In genomic region chr11:134615041-134615615, GRCh38 we compare ENCODE assay signal across 23 cellular contexts.
"Had no signal": no experiment of that assay in that cellular context is flagged by ENCODE, and none has a peak within 500 bp of the region (broad histone marks: within the 10 kb centered on the region; RNA-seq: fewer than 3 reads in every experiment).

No MANE protein-coding gene starts in this region.

- H3K4me1 ChIP-seq: adrenal gland had no signal

- H3K4me1 Mint-ChIP-seq: activated CD8-positive, alpha-beta memory T cell treated with anti-CD3 and anti-CD28 coated beads, Interleukin-2, amount 10 ng/mL, durations not matched to agents 7 days and 5 days; IgD-negative memory B cell had no signal

- H3K27me3 Mint-ChIP-seq: activated CD8-positive, alpha-beta memory T cell treated with anti-CD3 and anti-CD28 coated beads, Interleukin-2, amount 10 ng/mL, durations not matched to agents 7 days and 5 days; activated naive CD8-positive, alpha-beta T cell had no signal

- H3K36me3 Mint-ChIP-seq: activated CD8-positive, alpha-beta memory T cell treated with anti-CD3 and anti-CD28 coated beads, Interleukin-2, amount 10 ng/mL, durations not matched to agents 7 days and 5 days; activated naive CD8-positive, alpha-beta T cell; IgD-negative memory B cell had no signal

- H3K9me3 Mint-ChIP-seq: activated T-cell treated with anti-CD3 and anti-CD28 coated beads, Interleukin-2, amount 50 U/mL, for 24 hours; activated T-helper 1 cell treated with anti-CD3 and anti-CD28 coated beads, Interleukin-12 subunit alpha, Interleukin-12 subunit beta, Interleukin-2, Interleukin-4 antibody, amounts not matched to agents 30 ng/mL and 10 ng/mL and 1 ng/mL, durations not matched to agents 14 hours and 24 hours and 36 hours; T-helper 1 cell treated with Interleukin-12 subunit alpha and Interleukin-12 subunit beta and Interleukin-4 antibody, amounts not matched to agents 30 μg/mL and 1 μg/mL, for 36 hours had no signal

- DNase-seq: activated CD4-positive, alpha-beta T cell treated with anti-CD3 and anti-CD28 coated beads for 48 hours; activated CD4-positive, alpha-beta T cell treated with anti-CD3 and anti-CD28 coated beads, Interleukin-2, amount 50 U/mL, for 48 hours; activated CD8-positive, alpha-beta memory T cell treated with anti-CD3 and anti-CD28 coated beads, Interleukin-2, amount 10 ng/mL, durations not matched to agents 7 days and 5 days; activated effector memory CD4-positive, alpha-beta T cell treated with Interleukin-2 at 50 U/mL for 16 hours; activated naive CD4-positive, alpha-beta T cell; activated T-cell treated with anti-CD3 and anti-CD28 coated beads, Interleukin-2, amount 50 U/mL, for 24 hours; adrenal gland; anterior cingulate cortex; KG1; NCI-H1092; NCI-H1436; NCI-H1694 treated with DMSO at 0.1 percent for 48 hours; NCI-H2029 treated with DMSO at 0.1 percent for 48 hours; NCI-H345; NCI-H510A; NCI-H526 treated with DMSO at 0.1 percent for 48 hours; PC-3; SHP77 treated with DMSO at 0.1 percent for 48 hours had no signal

- H3K27ac Mint-ChIP-seq: activated CD8-positive, alpha-beta memory T cell treated with anti-CD3 and anti-CD28 coated beads, Interleukin-2, amount 10 ng/mL, durations not matched to agents 7 days and 5 days; activated naive CD8-positive, alpha-beta T cell; activated T-cell treated with anti-CD3 and anti-CD28 coated beads, Interleukin-2, amount 50 U/mL, for 24 hours; activated T-helper 1 cell treated with anti-CD3 and anti-CD28 coated beads, Interleukin-12 subunit alpha, Interleukin-12 subunit beta, Interleukin-2, Interleukin-4 antibody, amounts not matched to agents 30 ng/mL and 10 ng/mL and 1 ng/mL, durations not matched to agents 14 hours and 24 hours and 36 hours; IgD-negative memory B cell; T-helper 1 cell treated with Interleukin-12 subunit alpha and Interleukin-12 subunit beta and Interleukin-4 antibody, amounts not matched to agents 30 μg/mL and 1 μg/mL, for 36 hours had no signal

- H3K36me3 ChIP-seq: adrenal gland had no signal

- ATAC-seq: activated CD4-positive, CD25-positive, alpha-beta regulatory T cell treated with anti-CD3 and anti-CD28 coated beads, Interleukin-2, amount 50 U/mL, for 24 hours; activated CD8-positive, alpha-beta memory T cell treated with anti-CD3 and anti-CD28 coated beads, Interleukin-2, amount 10 ng/mL, durations not matched to agents 7 days and 5 days; PC-3 had no signal

- H3K4me3 Mint-ChIP-seq: activated CD8-positive, alpha-beta memory T cell treated with anti-CD3 and anti-CD28 coated beads, Interleukin-2, amount 10 ng/mL, durations not matched to agents 7 days and 5 days; activated naive CD8-positive, alpha-beta T cell; activated T-cell treated with anti-CD3 and anti-CD28 coated beads, Interleukin-2, amount 50 U/mL, for 24 hours; activated T-helper 1 cell treated with anti-CD3 and anti-CD28 coated beads, Interleukin-12 subunit alpha, Interleukin-12 subunit beta, Interleukin-2, Interleukin-4 antibody, amounts not matched to agents 30 ng/mL and 10 ng/mL and 1 ng/mL, durations not matched to agents 14 hours and 24 hours and 36 hours; IgD-negative memory B cell; T-helper 1 cell treated with Interleukin-12 subunit alpha and Interleukin-12 subunit beta and Interleukin-4 antibody, amounts not matched to agents 30 μg/mL and 1 μg/mL, for 36 hours had no signal

- H3K4me3 ChIP-seq: adrenal gland had no signal

- H3K27ac ChIP-seq: adrenal gland had no signal

- H3K27me3 ChIP-seq: adrenal gland had no signal

- H3K9me3 ChIP-seq: adrenal gland had no signal
